11 cellular contexts compared by ENCODE assay signal in genomic region chr1:218380125-218380977, GRCh38. TPM values are rescaled to one million over a fixed set of nuclear protein-coding genes. Genes with fewer than 3 reads are reported as not detected.
DNase-seq lines count a peak whose midpoint lies in the region; ATAC-seq and TF ChIP-seq lines count a peak whose summit lies in the region.
"Had no signal": no experiment of that assay in that cellular context is flagged by ENCODE, and none has a peak within 500 bp of the region (broad histone marks: within the 10 kb centered on the region; RNA-seq: fewer than 3 reads in every experiment).

No MANE protein-coding gene starts in this region.

- H3K27ac ChIP-seq in mammary epithelial cell (ENCODE audit: insufficient read depth, low read depth, low read length), result peak overlapping the region; percentile 24
- H3K27ac ChIP-seq in right lobe of liver, result no peak overlapping the region
- H3K27ac ChIP-seq in spleen, result no peak overlapping the region

- peak; percentile 14; the same call in 1 of the 2 replicates for TF ChIP-seq RAD21 in Ishikawa (IDR thresholded peaks at IDR 0.05; ENCODE audit: low read depth)

- H2AFZ ChIP-seq in mammary epithelial cell (ENCODE audit: low read depth, low read length), result no peak overlapping the region

- intact Hi-C loops in mammary epithelial cell (cut with micrococcal nuclease), result loop anchor here (1.0 to 2.0 kb wide), 2 partner anchors 34 to 100 kb away; no protein-coding TSS in a partner anchor
- intact Hi-C loops in right lobe of liver (cut with DNase I), result no loop called here
- intact Hi-C loops in spleen (cut with DNase I; ENCODE audit: low total_unique reads), result no loop called here

- H3K27me3 ChIP-seq in mammary epithelial cell (ENCODE audit: insufficient read depth, low read length), result no peaks in the 10 kb centered on the region
- H3K27me3 ChIP-seq in right lobe of liver, result no peaks in the 10 kb centered on the region
- peaks cover 0 to 8% (median 0%) of the 10 kb centered on the region in 7 donors for H3K27me3 ChIP-seq in spleen (replicated peaks in 1 of 7)

- H3K9me3 ChIP-seq in mammary epithelial cell (replicated peaks; ENCODE audit: insufficient read depth, low read length) (no peaks in the 10 kb centered on the region), right lobe of liver (no peaks in the 10 kb centered on the region), spleen (no peaks in the 10 kb centered on the region)

- H3K79me2 ChIP-seq in mammary epithelial cell (ENCODE audit: insufficient read depth, low read length), result peaks cover 79% of the 10 kb centered on the region

- peak; percentile 69 for TF ChIP-seq EP300 in Ishikawa (IDR thresholded peaks at IDR 0.05; ENCODE audit: borderline replicate concordance)

- no peak overlapping the region for H3K9ac ChIP-seq in mammary epithelial cell (ENCODE audit: insufficient read depth, low read length)

- BruUV-seq in mammary epithelial cell (replicated peaks; lab: Mats Ljungman, UMichigan), result no TSS peak

- TF ChIP-seq POLR2A in right lobe of liver (IDR thresholded peaks at IDR 0.05) (no peak), spleen (IDR thresholded peaks at IDR 0.05) (no peak)

- H3K4me3 ChIP-seq in AG09309 (ENCODE audit: control insufficient read depth, low read depth, low read length), result no peak overlapping the region
- H3K4me3 ChIP-seq in mammary epithelial cell (replicated peaks in 1 of 3; ENCODE audit: insufficient read depth in 1 of 3, low read depth in 2 of 3, low read length in 3 of 3), result no peak overlapping the region
- no peak overlapping the region for H3K4me3 ChIP-seq in right lobe of liver
- H3K4me3 ChIP-seq in spleen, result no peak overlapping the region

- WGBS in mammary epithelial cell (ENCODE audit: low coverage, missing lambda C conversion rate), result 54% methylated on average over 7 of the region's 7 CpGs
- WGBS in right lobe of liver (ENCODE audit: insufficient coverage, low coverage, low lambda C conversion rate, missing lambda C conversion rate), result 48% methylated on average over 7 of the region's 7 CpGs
- 77 to 94% (median 93%) methylated on average over 7 of the region's 7 CpGs for WGBS in spleen, 5 donors

- TF ChIP-seq CTCF in AG09309 (IDR thresholded peaks at IDR 0.05; ENCODE audit: control insufficient read depth, insufficient read depth, low read depth, low read length, missing control alignments) (no peak), mammary epithelial cell (conservative IDR thresholded peaks at IDR 0.05 in 1 of 2, IDR thresholded peaks at IDR 0.05 in 1 of 2; ENCODE audit: extremely low read depth in 1 of 2, insufficient read depth in 1 of 2, low read depth in 1 of 2, low read length in 2 of 2) (no peak), right lobe of liver (IDR thresholded peaks at IDR 0.05) (no peak), spleen (IDR thresholded peaks at IDR 0.05 in 8 of 11, conservative IDR thresholded peaks at IDR 0.05 in 3 of 11) (no peak)

- dilution Hi-C loops in mammary epithelial cell (cut with HindIII; ENCODE audit: low sequenced_read_pairs), result no loop called here

- DNase-seq in AG09309 (ENCODE audit: low read depth) (peak; percentile 87), mammary epithelial cell (peak; percentile 69), right lobe of liver (peak in 2 of 3 donors; percentile 51 to 70), spleen (no peak)
- DNase-seq in stimulated activated CD4-positive, alpha-beta T cell treated with anti-CD3 and anti-CD28 coated beads, Interleukin-4, amount 100 ng/mL, for 24 hours, result no peak
- no peak for DNase-seq in activated CD8-positive, alpha-beta memory T cell treated with anti-CD3 and anti-CD28 coated beads, Interleukin-2, amount 50 U/mL, for 4 hours
- DNase-seq: DND-41, SHP77 had no signal

- CTCF ChIA-PET in mammary epithelial cell (lab: Charles Lee; ENCODE audit: low non-redundant PET), result no interaction called here

- ATAC-seq in right lobe of liver (peak; percentile 72 to 88 (median 82)), HG02973 (IDR thresholded peaks at IDR 0.05; ENCODE audit: unreplicated experiment) (no peak)
- ATAC-seq: activated T-helper 17 cell treated with anti-CD3 and anti-CD28 coated beads, Interleukin-2, amount 50 U/mL, for 72 hours had no signal

- H3K36me3 ChIP-seq in mammary epithelial cell (ENCODE audit: insufficient read depth, low read length) (peaks cover 4% of the 10 kb centered on the region), right lobe of liver (no peaks in the 10 kb centered on the region), spleen (no peaks in the 10 kb centered on the region)

- H3K4me1 ChIP-seq in mammary epithelial cell (ENCODE audit: insufficient read depth, low read length) (peaks cover 44% of the 10 kb centered on the region), right lobe of liver (peaks cover 0 to 13% (median 0%) of the 10 kb centered on the region in 4 donors), spleen (peaks cover 0 to 14% (median 4%) of the 10 kb centered on the region in 6 donors)

- H3K4me2 ChIP-seq in mammary epithelial cell (ENCODE audit: insufficient read depth, low read depth, low read length), result peak overlapping the region; percentile 28

- H4K20me1 ChIP-seq in mammary epithelial cell (ENCODE audit: insufficient read depth, low read length), result no peaks in the 10 kb centered on the region

- in situ Hi-C loops in mammary epithelial cell (cut with MboI; ENCODE audit: low sequenced_read_pairs in 2 of 2), result no loop called here

TF ChIP-seq in Ishikawa, 13 proteins besides CTCF, POLR2A, EP300 and RAD21:
- peak; percentile 57 for TF ChIP-seq NFIC (IDR thresholded peaks at IDR 0.05)
- no peak for TF ChIP-seq TAF1 (IDR thresholded peaks at IDR 0.05; ENCODE audit: low read depth)
- TF ChIP-seq TEAD4 (IDR thresholded peaks at IDR 0.05), result peak; percentile 97
- peak; percentile 36 for TF ChIP-seq FOXM1 (IDR thresholded peaks at IDR 0.05; ENCODE audit: borderline replicate concordance, low read depth)
- TF ChIP-seq TCF12 (IDR thresholded peaks at IDR 0.05; ENCODE audit: low read depth), result peak; percentile 63
- TF ChIP-seq MAX (IDR thresholded peaks at IDR 0.05), result peak; percentile 43; the same call in 1 of the 2 replicates
- no peak for TF ChIP-seq ZBTB7A (IDR thresholded peaks at IDR 0.05; ENCODE audit: low read depth)
- TF ChIP-seq YY1 (IDR thresholded peaks at IDR 0.05; ENCODE audit: low read depth), result no peak

RNA-seq across cellular contexts. Expression of gene TGFB2, which starts 35.2 kb away (rescaled TPM):
- total RNA-seq in mammary epithelial cell (100 to 1,000 TPM in 1 of 2 donors, 10 to 100 TPM in 1; 39.6 to 120 TPM), right lobe of liver (1 to 10 TPM in 1 of 6 experiments, under 1 TPM in 5; 0.18 to 2.8 (median 0.34) TPM), spleen (1 to 10 TPM; 1.2 to 5.5 (median 3.7) TPM)
- polyA plus RNA-seq in mammary epithelial cell (10.9 TPM), spleen (under 1 TPM; 0.24 to 0.65 (median 0.61) TPM)
- 35.6 TPM for polyA minus RNA-seq in mammary epithelial cell
- total RNA-seq: activated T-helper 17 cell treated with anti-CD3 and anti-CD28 coated beads, Interleukin-2, amount 50 U/mL, for 72 hours had no signal

Comparison
In these comparisons a context has a peak if more than half of its experiments do, and no peak if none do; other contexts are left out.
1. DNase-seq: peak in AG09309 (single experiment), mammary epithelial cell (single experiment) and right lobe of liver (2 of 3); none in stimulated activated CD4-positive, alpha-beta T cell treated with anti-CD3 and anti-CD28 coated beads, Interleukin-4, amount 100 ng/mL, for 24 hours (single experiment), activated CD8-positive, alpha-beta memory T cell treated with anti-CD3 and anti-CD28 coated beads, Interleukin-2, amount 50 U/mL, for 4 hours (single experiment) and spleen (single experiment).
2. RNA of gene TGFB2, which starts 35.2 kb away (total RNA-seq): 39.6 to 120 TPM in mammary epithelial cell; 1.2 to 5.5 TPM in spleen and 0.18 to 2.8 TPM in right lobe of liver; every median in the first group is over 4 times any median in the second.